In the genomic region with DNA sequence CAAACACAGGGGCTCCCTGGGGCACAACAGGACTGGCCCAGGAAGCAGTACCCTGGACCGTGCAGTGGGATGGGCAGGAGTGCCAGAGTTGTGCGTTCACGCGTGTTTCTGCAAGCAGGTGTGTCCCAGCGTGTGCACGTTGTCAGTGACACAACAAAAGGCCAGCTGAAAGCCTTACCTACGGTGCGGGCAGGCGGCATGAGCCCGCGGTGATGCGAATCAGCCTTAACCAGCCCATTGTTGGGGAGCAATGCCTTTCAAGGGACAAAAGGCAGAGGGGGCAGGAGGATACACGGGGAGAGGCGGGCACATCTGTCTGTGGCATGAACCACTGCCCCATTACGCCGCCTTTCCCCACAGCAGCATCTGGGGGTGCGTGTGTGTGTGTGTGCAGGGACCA, we compare ENCODE assay signal across 14 cellular contexts.
A peak's percentile ranks its signal among the peaks of the same experiment; 100 is the strongest.
DNase-seq lines count a peak whose midpoint lies in the region; TF ChIP-seq lines count a peak whose summit lies in the region.
"Had no signal": no experiment of that assay in that cellular context is flagged by ENCODE, and none has a peak within 500 bp of the region (broad histone marks: within the 10 kb centered on the region; RNA-seq: fewer than 3 reads in every experiment).

No MANE protein-coding gene starts in this region.

- H2AFZ ChIP-seq in H9 (ENCODE audit: low read length) (no peak overlapping the region), hepatocyte (no peak overlapping the region), osteoblast (ENCODE audit: low read length) (no peak overlapping the region), PC-9 (no peak overlapping the region)

- no peaks in the 10 kb centered on the region for H3K9me2 ChIP-seq in hepatocyte (replicated peaks; ENCODE audit: insufficient read depth)
- H3K9me2 ChIP-seq in PC-9 (ENCODE audit: insufficient read depth), result no peaks in the 10 kb centered on the region

- no peak overlapping the region for H2AK5ac ChIP-seq in H9 (ENCODE audit: insufficient read length, low read length)

- H2BK5ac ChIP-seq in H9 (ENCODE audit: insufficient read length, low read length), result no peak overlapping the region

- H3K27me3 ChIP-seq in H9 (ENCODE audit: insufficient read depth, low read length) (no peaks in the 10 kb centered on the region), hepatocyte (no peaks in the 10 kb centered on the region), osteoblast (ENCODE audit: insufficient read depth, low read length) (no peaks in the 10 kb centered on the region), PC-9 (ENCODE audit: insufficient read depth, low read depth) (peaks cover 94% of the 10 kb centered on the region)
- H3K27me3 ChIP-seq: SJSA1 had no signal

- H3K4me1 ChIP-seq in H9 (ENCODE audit: insufficient read depth, low read length) (peaks cover 14% of the 10 kb centered on the region), hepatocyte (ENCODE audit: insufficient read depth) (peaks cover 60% of the 10 kb centered on the region), osteoblast (ENCODE audit: insufficient read depth, low read length) (peaks cover 21% of the 10 kb centered on the region), PC-9 (replicated peaks; ENCODE audit: insufficient read depth) (no peaks in the 10 kb centered on the region)

- H3K9me3 ChIP-seq in H9 (ENCODE audit: control insufficient read depth, low read depth, low read length) (no peaks in the 10 kb centered on the region), hepatocyte (ENCODE audit: low read depth) (no peaks in the 10 kb centered on the region), osteoblast (ENCODE audit: low read depth, low read length) (no peaks in the 10 kb centered on the region), PC-9 (ENCODE audit: insufficient read depth, low read depth) (no peaks in the 10 kb centered on the region)
- H3K9me3 ChIP-seq: SJSA1 had no signal

- H2BK15ac ChIP-seq in H9 (ENCODE audit: low read depth, low read length), result no peak overlapping the region

- H3K27me3 Mint-ChIP-seq in H9 (ENCODE audit: low read depth), result no peaks in the 10 kb centered on the region

- POLR2A ChIA-PET in PC-9 (lab: Charles Lee; ENCODE audit: unreplicated experiment), result no interaction called here

- H3K14ac ChIP-seq in H9 (ENCODE audit: insufficient read depth, low read length), result no peak overlapping the region

- H3K36me3 ChIP-seq in hepatocyte (replicated peaks; ENCODE audit: insufficient read depth, low read depth) (no peaks in the 10 kb centered on the region), osteoblast (ENCODE audit: insufficient read depth, low read length) (no peaks in the 10 kb centered on the region), PC-9 (ENCODE audit: low read depth) (no peaks in the 10 kb centered on the region)
- H3K36me3 ChIP-seq: SJSA1 had no signal

- H3K4me1 Mint-ChIP-seq in H9, result peaks cover 77 to 87% of the 10 kb centered on the region in 2 experiments

- no peak overlapping the region for H4K91ac ChIP-seq in H9 (ENCODE audit: insufficient read length, low read depth, low read length)

- H3K9ac ChIP-seq in H9 (ENCODE audit: extremely low read depth, insufficient read length, low read length), result no peak overlapping the region

- H3K36me3 Mint-ChIP-seq in H9 (ENCODE audit: insufficient read depth in 1 of 3, low read depth in 3 of 3), result peaks cover 0 to 2% (median 0%) of the 10 kb centered on the region in 3 experiments; a peak in 3 of 7 replicates

- no peak overlapping the region for H3K56ac ChIP-seq in H9 (ENCODE audit: insufficient read length, low read depth, low read length)

- H4K8ac ChIP-seq in H9 (replicated peaks; ENCODE audit: insufficient read length, low read depth, low read length), result no peak overlapping the region

- no peak overlapping the region for H2BK120ac ChIP-seq in H9 (ENCODE audit: low read depth, low read length, poor library complexity, severe bottlenecking)

- WGBS in H9 (ENCODE audit: extremely low coverage, insufficient read length, low lambda C conversion rate), result no CpG with 5 or more reads among the region's 17 CpGs
- WGBS in hepatocyte (ENCODE audit: low lambda C conversion rate, missing lambda C conversion rate), result 88% methylated on average over 17 of the region's 17 CpGs

- H3K4me2 ChIP-seq in H9 (ENCODE audit: insufficient read depth, insufficient read length, low read length) (no peak overlapping the region), hepatocyte (no peak overlapping the region), osteoblast (ENCODE audit: insufficient read depth, low read length) (no peak overlapping the region), PC-9 (no peak overlapping the region)

- no peak overlapping the region for H3K23ac ChIP-seq in H9 (ENCODE audit: insufficient read length, low read depth, low read length)

- H3K79me2 ChIP-seq in H9 (ENCODE audit: insufficient read depth, low read length), result no peaks in the 10 kb centered on the region
- no peaks in the 10 kb centered on the region for H3K79me2 ChIP-seq in hepatocyte
- H3K79me2 ChIP-seq in osteoblast (ENCODE audit: insufficient read depth, low read length), result no peaks in the 10 kb centered on the region
- no peaks in the 10 kb centered on the region for H3K79me2 ChIP-seq in PC-9 (ENCODE audit: low read depth)

- no peaks in the 10 kb centered on the region; a peak in 1 of 5 replicates for H3K9me3 Mint-ChIP-seq in H9

- no peaks in the 10 kb centered on the region for H3F3A ChIP-seq in PC-9 (ENCODE audit: insufficient read depth, low read depth)

- CTCF ChIA-PET in PC-9 (lab: Charles Lee), result no interaction called here

- no peak overlapping the region for H2BK12ac ChIP-seq in H9 (ENCODE audit: insufficient read length, low read depth, low read length)

- H3K79me1 ChIP-seq in H9 (ENCODE audit: insufficient read depth, low read depth, low read length, poor library complexity, severe bottlenecking), result no peaks in the 10 kb centered on the region

- TF ChIP-seq CTCF in H9 (conservative IDR thresholded peaks at IDR 0.05), result no peak
- no peak for TF ChIP-seq CTCF in hepatocyte (IDR thresholded peaks at IDR 0.05; ENCODE audit: poor library complexity)
- TF ChIP-seq CTCF in osteoblast (IDR thresholded peaks at IDR 0.05; ENCODE audit: extremely low read depth, low read depth, low read length), result no peak
- no peak for TF ChIP-seq CTCF in PC-9 (conservative IDR thresholded peaks at IDR 0.05)

- H3K23me2 ChIP-seq in H9 (ENCODE audit: insufficient read length, low read depth, low read length, poor library complexity, severe bottlenecking), result peaks cover 3% of the 10 kb centered on the region

- no peak overlapping the region for H3K18ac ChIP-seq in H9 (ENCODE audit: insufficient read length, low read depth, low read length)

- H3T11ph ChIP-seq in H9 (ENCODE audit: low read length), result no peak overlapping the region

- H3K27ac ChIP-seq in H9 (ENCODE audit: insufficient read length, low read depth, low read length) (no peak overlapping the region), hepatocyte (peak overlapping the region; percentile 90), osteoblast (ENCODE audit: low read depth, low read length) (no peak overlapping the region), PC-9 (no peak overlapping the region)
- H3K27ac ChIP-seq: SJSA1 had no signal

- no peak overlapping the region for H3K4me3 ChIP-seq in hepatocyte
- H3K4me3 ChIP-seq in osteoblast (ENCODE audit: insufficient read depth, low read length), result no peak overlapping the region
- H3K4me3 ChIP-seq in PC-9, result no peak overlapping the region
- H3K4me3 ChIP-seq: SJSA1 had no signal

- no peak for DNase-seq in H9
- DNase-seq in NCI-H69 (lab: John Stamatoyannopoulos, UW), result peak; percentile 52
- no peak for DNase-seq in hepatocyte (ENCODE audit: low spot score)
- peak; percentile 58 for DNase-seq in osteoblast (ENCODE audit: insufficient read length, low spot score, missing footprints)
- no peak for DNase-seq in Kasumi-1 (lab: John Stamatoyannopoulos, UW)
- DNase-seq in PC-9, result no peak
- DNase-seq in mucosa of gallbladder (ENCODE audit: low spot score), result no peak
- DNase-seq: C1 segment of cervical spinal cord, H7, MV-4-11, NCI-H1436, NCI-H2081 treated with DMSO at 0.1 percent for 48 hours, NCI-H774 had no signal

- intact Hi-C loops in PC-9 (cut with micrococcal nuclease; ENCODE audit: unreplicated experiment), result no loop called here

- peak overlapping the region in 1 of 2 experiments; percentile 24; a peak in 2 of 5 replicates for H3K4me3 Mint-ChIP-seq in H9

- H4K20me1 ChIP-seq in H9 (ENCODE audit: control insufficient read depth, insufficient read depth, insufficient read length) (no peaks in the 10 kb centered on the region), hepatocyte (ENCODE audit: insufficient read depth, poor library complexity, severe bottlenecking) (no peaks in the 10 kb centered on the region), osteoblast (ENCODE audit: insufficient read depth, low read length) (no peaks in the 10 kb centered on the region), PC-9 (ENCODE audit: insufficient read depth) (no peaks in the 10 kb centered on the region)

- H3K27ac Mint-ChIP-seq in H9, result peak overlapping the region; percentile 96 to 99 (median 97); a peak in 6 of 7 replicates

- BruUV-seq in PC-9 (replicated peaks; lab: Mats Ljungman, UMichigan), result no TSS peak

- no peak overlapping the region for H4K5ac ChIP-seq in H9 (ENCODE audit: insufficient read length, low read depth, low read length)

- no peak overlapping the region for H3K4ac ChIP-seq in H9 (ENCODE audit: low read depth, low read length)

- H2BK20ac ChIP-seq in H9 (ENCODE audit: low read depth, low read length, poor library complexity, severe bottlenecking), result no peak overlapping the region

Comparison
In these comparisons a context has a peak if more than half of its experiments do, and no peak if none do; other contexts are left out.
1. DNase-seq: peak in NCI-H69 (single experiment) and osteoblast (single experiment); none in H9 (single experiment), hepatocyte (single experiment), Kasumi-1 (0 of 2), PC-9 (0 of 2) and mucosa of gallbladder (single experiment).